In genomic region chr5:172223901-172224873, GRCh38 we compare ENCODE assay signal across 8 cellular contexts. TPM values are rescaled to one million over a fixed set of nuclear protein-coding genes. Genes with fewer than 3 reads are reported as not detected.
DNase-seq lines count a peak whose midpoint lies in the region; ATAC-seq and FAIRE-seq lines count a peak whose summit lies in the region.

No MANE protein-coding gene starts in this region.

- H3K36me3 ChIP-seq in small intestine (ENCODE audit: control insufficient read depth in 2 of 2, insufficient read depth in 2 of 2, low read length in 2 of 2) (peaks cover 2% of the 10 kb centered on the region in 2 donors), HAP-1 (replicated peaks) (peaks cover 28% of the 10 kb centered on the region)

- peaks cover 29% of the 10 kb centered on the region for H3K36me3 Mint-ChIP-seq in activated CD4-positive, alpha-beta memory T cell treated with anti-CD3 and anti-CD28 coated beads for 36 hours

- POLR2A ChIA-PET in activated CD4-positive, alpha-beta memory T cell treated with anti-CD3 and anti-CD28 coated beads for 36 hours (lab: Charles Lee), result interaction anchor here (0.6 to 1.9 kb wide), 8 partner anchors 37 to 165 kb away, joined by 3 to 11 read pairs (median 4); partner anchors contain the start of genes STK10 and UBTD2

- no peaks in the 10 kb centered on the region for H3K27me3 ChIP-seq in small intestine (ENCODE audit: control insufficient read depth in 2 of 2, insufficient read depth in 2 of 2, low read length in 2 of 2)
- H3K27me3 ChIP-seq in HAP-1 (ENCODE audit: low read depth), result no peaks in the 10 kb centered on the region

- 77 to 90% (median 82%) methylated on average over 10 of the region's 10 CpGs for WGBS in small intestine, 3 donors

- H3K4me3 Mint-ChIP-seq in activated CD4-positive, alpha-beta memory T cell treated with anti-CD3 and anti-CD28 coated beads for 36 hours, result no peak overlapping the region

- intact Hi-C loops in activated CD4-positive, alpha-beta memory T cell treated with anti-CD3 and anti-CD28 coated beads for 36 hours (cut with micrococcal nuclease), result loop anchor here (1.0 to 2.0 kb wide), 9 partner anchors 10 to 318 kb away; partner anchors contain the start of gene UBTD2

- no peaks in the 10 kb centered on the region for H3K9me3 ChIP-seq in small intestine (ENCODE audit: control insufficient read depth, low read depth)
- H3K9me3 ChIP-seq in HAP-1, result no peaks in the 10 kb centered on the region

- CTCF ChIA-PET in activated CD4-positive, alpha-beta memory T cell treated with anti-CD3 and anti-CD28 coated beads for 36 hours (lab: Charles Lee), result interaction anchor here (0.9 to 3.1 kb wide), 4 partner anchors 10 to 158 kb away, joined by 3 to 12 read pairs (median 3); partner anchors contain the start of gene STK10

- no peak overlapping the region for H3K27ac ChIP-seq in small intestine (ENCODE audit: low read depth in 1 of 2, low read length in 1 of 2)

- FAIRE-seq in GM19239 (lab: Jason Lieb, UNC), result peak; percentile 96
- FAIRE-seq in small intestine (lab: Jason Lieb, UNC), result no peak

- ATAC-seq in HG02884 (IDR thresholded peaks at IDR 0.05; ENCODE audit: unreplicated experiment), result peak; percentile 80

- in situ Hi-C loops in HAP-1 (cut with MboI; ENCODE audit: low sequenced_read_pairs), result no loop called here

- H3K27me3 Mint-ChIP-seq in activated CD4-positive, alpha-beta memory T cell treated with anti-CD3 and anti-CD28 coated beads for 36 hours, result peaks cover 4% of the 10 kb centered on the region

- H3K4me3 ChIP-seq in small intestine (ENCODE audit: low read depth in 1 of 2, low read length in 2 of 2), result no peak overlapping the region
- H3K4me3 ChIP-seq in HAP-1, result no peak overlapping the region

- H3K9me3 Mint-ChIP-seq in activated CD4-positive, alpha-beta memory T cell treated with anti-CD3 and anti-CD28 coated beads for 36 hours, result peaks cover 7% of the 10 kb centered on the region

- no peaks in the 10 kb centered on the region for H3K4me1 ChIP-seq in small intestine (ENCODE audit: control insufficient read depth in 2 of 2, insufficient read depth in 1 of 2, low read depth in 1 of 2, low read length in 1 of 2)
- H3K4me1 ChIP-seq in HAP-1, result no peaks in the 10 kb centered on the region

- peaks cover 33% of the 10 kb centered on the region for H3K4me1 Mint-ChIP-seq in activated CD4-positive, alpha-beta memory T cell treated with anti-CD3 and anti-CD28 coated beads for 36 hours (ENCODE audit: low read depth)

- DNase-seq in GM19239 (ENCODE audit: insufficient read length, low spot score) (peak; percentile 28), GF-D8 (lab: John Stamatoyannopoulos, UW) (no peak), NCI-H748 (lab: John Stamatoyannopoulos, UW; ENCODE audit: unreplicated experiment) (no peak), small intestine (no peak), HAP-1 (ENCODE audit: low spot score in 2 of 2) (no peak)
- peak; percentile 84 for DNase-seq in activated CD4-positive, alpha-beta memory T cell treated with anti-CD3 and anti-CD28 coated beads for 36 hours
- DNase-seq in stimulated activated CD4-positive, alpha-beta T cell treated with anti-CD3 and anti-CD28 coated beads, Interleukin-4, amount 100 ng/mL, for 4 hours, result peak; percentile 30 to 47

- H3K27ac Mint-ChIP-seq in activated CD4-positive, alpha-beta memory T cell treated with anti-CD3 and anti-CD28 coated beads for 36 hours, result peak overlapping the region; percentile 70

RNA-seq across cellular contexts. Expression of gene EFCAB9, which starts 30.2 kb away (rescaled TPM):
- total RNA-seq in activated CD4-positive, alpha-beta memory T cell treated with anti-CD3 and anti-CD28 coated beads for 36 hours, result not detected
- polyA plus RNA-seq in small intestine, result not detected

RNA-seq across cellular contexts. Expression of gene STK10, which starts 36.2 kb away (rescaled TPM):
- total RNA-seq in activated CD4-positive, alpha-beta memory T cell treated with anti-CD3 and anti-CD28 coated beads for 36 hours, result 100 to 1,000 TPM in 1 of 2 experiments, 10 to 100 TPM in 1; 98.2 to 104 TPM
- polyA plus RNA-seq in small intestine, result 10 to 100 TPM in 1 of 3 donors, 1 to 10 TPM in 2; 7.4 to 10.5 (median 8.9) TPM

RNA-seq across cellular contexts. Expression of gene UBTD2, which starts 59.4 kb away (rescaled TPM):
- total RNA-seq in activated CD4-positive, alpha-beta memory T cell treated with anti-CD3 and anti-CD28 coated beads for 36 hours, result 1 to 10 TPM; 4.6 to 4.9 TPM
- polyA plus RNA-seq in small intestine, result 10 to 100 TPM; 16.9 to 25.7 (median 18.4) TPM

Comparison
In these comparisons a context has a peak if more than half of its experiments do, and no peak if none do; other contexts are left out.
1. DNase-seq: peak in GM19239 (single experiment), activated CD4-positive, alpha-beta memory T cell treated with anti-CD3 and anti-CD28 coated beads for 36 hours (single experiment) and stimulated activated CD4-positive, alpha-beta T cell treated with anti-CD3 and anti-CD28 coated beads, Interleukin-4, amount 100 ng/mL, for 4 hours (2 of 2); none in GF-D8 (single experiment), NCI-H748 (single experiment), small intestine (single experiment) and HAP-1 (0 of 2).